In genomic region chr3:186931487-186932280, GRCh38 we compare ENCODE assay signal across 8 cellular contexts. TPM values are rescaled to one million over a fixed set of nuclear protein-coding genes. Genes with fewer than 3 reads are reported as not detected.
DNase-seq lines count a peak whose midpoint lies in the region; ATAC-seq and TF ChIP-seq lines count a peak whose summit lies in the region.

No MANE protein-coding gene starts in this region.

- BruUV-seq in Calu3 (replicated peaks; lab: Mats Ljungman, UMichigan): no TSS peak

- H3K36me3 ChIP-seq in muscle layer of duodenum (ENCODE audit: control insufficient read depth in 1 of 2, insufficient read depth in 2 of 2, low read length in 2 of 2): no peaks in the 10 kb centered on the region

- no peaks in the 10 kb centered on the region for H3K27me3 ChIP-seq in muscle layer of duodenum (ENCODE audit: low read depth, low read length)

- H3K27ac Mint-ChIP-seq in Calu3 (ENCODE audit: unreplicated experiment): no peak overlapping the region
- peak overlapping the region; percentile 89 for H3K27ac Mint-ChIP-seq in endothelial cell (ENCODE audit: unreplicated experiment)
- peak overlapping the region; percentile 94 for H3K27ac Mint-ChIP-seq in stimulated activated naive B cell treated with anti-CD40 and anti-IgM and Interleukin-4, amounts not matched to agents 10 μg/mL and 1 μg/mL and 100 μg/mL, for 72 hours

- H3K4me1 Mint-ChIP-seq in Calu3 (ENCODE audit: low read depth, unreplicated experiment) (peaks cover 24% of the 10 kb centered on the region), endothelial cell (ENCODE audit: unreplicated experiment) (peaks cover 31% of the 10 kb centered on the region)
- H3K4me1 Mint-ChIP-seq in stimulated activated naive B cell treated with anti-CD40 and anti-IgM and Interleukin-4, amounts not matched to agents 10 μg/mL and 1 μg/mL and 100 μg/mL, for 72 hours: peaks cover 34 to 46% of the 10 kb centered on the region in 2 donors

- H3K27me3 Mint-ChIP-seq in Calu3 (ENCODE audit: unreplicated experiment) (peaks cover 48% of the 10 kb centered on the region), endothelial cell (ENCODE audit: unreplicated experiment) (peaks cover 6% of the 10 kb centered on the region)
- no peaks in the 10 kb centered on the region for H3K27me3 Mint-ChIP-seq in stimulated activated naive B cell treated with anti-CD40 and anti-IgM and Interleukin-4, amounts not matched to agents 10 μg/mL and 1 μg/mL and 100 μg/mL, for 72 hours

- H3K9me3 Mint-ChIP-seq in Calu3 (ENCODE audit: low read depth, unreplicated experiment): no peaks in the 10 kb centered on the region
- H3K9me3 Mint-ChIP-seq in endothelial cell (ENCODE audit: unreplicated experiment): no peaks in the 10 kb centered on the region
- no peaks in the 10 kb centered on the region for H3K9me3 Mint-ChIP-seq in stimulated activated naive B cell treated with anti-CD40 and anti-IgM and Interleukin-4, amounts not matched to agents 10 μg/mL and 1 μg/mL and 100 μg/mL, for 72 hours

- DNase-seq in Calu3 (peak; percentile 77), NCI-H1417 (lab: John Stamatoyannopoulos, UW) (peak; percentile 70 to 91 (median 83)), endothelial cell (ENCODE audit: low spot score) (peak; percentile 31)
- peak; percentile 84 for DNase-seq in activated CD8-positive, alpha-beta memory T cell treated with anti-CD3 and anti-CD28 coated beads for 24 hours
- peak; percentile 26 for DNase-seq in stimulated activated naive B cell treated with anti-CD40 and anti-IgM and Interleukin-4, amounts not matched to agents 10 μg/mL and 1 μg/mL and 100 μg/mL, for 72 hours

- H3K4me1 ChIP-seq in muscle layer of duodenum (ENCODE audit: control insufficient read depth in 1 of 2, insufficient read depth in 2 of 2, low read length in 2 of 2): peaks cover 5 to 30% of the 10 kb centered on the region in 2 donors

- CTCF ChIA-PET in Calu3 (lab: Charles Lee): interaction anchor here (0.8 to 3.0 kb wide), 6 partner anchors 62 to 181 kb away, joined by 3 to 17 read pairs (median 3); no protein-coding TSS in a partner anchor

- H3K36me3 Mint-ChIP-seq in Calu3 (ENCODE audit: insufficient read depth, unreplicated experiment): peaks cover 33% of the 10 kb centered on the region
- H3K36me3 Mint-ChIP-seq in endothelial cell (ENCODE audit: low read depth, unreplicated experiment): peaks cover 12% of the 10 kb centered on the region
- H3K36me3 Mint-ChIP-seq in stimulated activated naive B cell treated with anti-CD40 and anti-IgM and Interleukin-4, amounts not matched to agents 10 μg/mL and 1 μg/mL and 100 μg/mL, for 72 hours: peaks cover 13 to 19% of the 10 kb centered on the region in 2 donors

- ATAC-seq in GM21737 (IDR thresholded peaks at IDR 0.05; ENCODE audit: unreplicated experiment): peak; percentile 45
- ATAC-seq in stimulated activated naive B cell treated with anti-CD40 and anti-IgM and Interleukin-4, amounts not matched to agents 10 μg/mL and 1 μg/mL and 100 μg/mL, for 72 hours (replicated peaks): peak; percentile 44 to 47
- ATAC-seq in GM18858 (IDR thresholded peaks at IDR 0.05; ENCODE audit: unreplicated experiment): no peak

- intact Hi-C loops in Calu3 (cut with micrococcal nuclease; ENCODE audit: unreplicated experiment): loop anchor here (1.0 to 10.0 kb wide), 3 partner anchors 82 to 236 kb away; no protein-coding TSS in a partner anchor

- TF ChIP-seq CTCF in Calu3 (IDR thresholded peaks at IDR 0.05; ENCODE audit: unreplicated experiment) (peak; percentile 18), endothelial cell (IDR thresholded peaks at IDR 0.05; ENCODE audit: unreplicated experiment) (no peak)

- H3K4me3 Mint-ChIP-seq in Calu3 (ENCODE audit: low read depth, unreplicated experiment) (peak overlapping the region; percentile 80), endothelial cell (ENCODE audit: unreplicated experiment) (peak overlapping the region; percentile 98)
- H3K4me3 Mint-ChIP-seq in stimulated activated naive B cell treated with anti-CD40 and anti-IgM and Interleukin-4, amounts not matched to agents 10 μg/mL and 1 μg/mL and 100 μg/mL, for 72 hours: peak overlapping the region; percentile 96 to 98

- peak overlapping the region; percentile 62 for H3K27ac ChIP-seq in muscle layer of duodenum (ENCODE audit: low read length)

- no peaks in the 10 kb centered on the region for H3K9me3 ChIP-seq in muscle layer of duodenum (ENCODE audit: control insufficient read depth in 1 of 2, low read length in 2 of 2)

- H3K4me3 ChIP-seq in muscle layer of duodenum (ENCODE audit: low read depth in 1 of 2, low read length in 2 of 2): peak overlapping the region; percentile 73 to 96

RNA-seq across cellular contexts. Expression of gene ST6GAL1, which starts 1.4 kb away (rescaled TPM):
- total RNA-seq in Calu3 (2022) (14.4 and 20.4 TPM in 2 replicates), endothelial cell (ENCODE audit: unreplicated experiment) (82.4 TPM)

Comparison
In these comparisons a context has a peak if more than half of its experiments do, and no peak if none do; other contexts are left out.
1. DNase-seq: peak in every context shown above with its lines; median percentile 84 in activated CD8-positive, alpha-beta memory T cell treated with anti-CD3 and anti-CD28 coated beads for 24 hours; 83 in NCI-H1417; 77 in Calu3; 31 in endothelial cell; 26 in stimulated activated naive B cell treated with anti-CD40 and anti-IgM and Interleukin-4, amounts not matched to agents 10 μg/mL and 1 μg/mL and 100 μg/mL, for 72 hours.